In the genomic region with DNA sequence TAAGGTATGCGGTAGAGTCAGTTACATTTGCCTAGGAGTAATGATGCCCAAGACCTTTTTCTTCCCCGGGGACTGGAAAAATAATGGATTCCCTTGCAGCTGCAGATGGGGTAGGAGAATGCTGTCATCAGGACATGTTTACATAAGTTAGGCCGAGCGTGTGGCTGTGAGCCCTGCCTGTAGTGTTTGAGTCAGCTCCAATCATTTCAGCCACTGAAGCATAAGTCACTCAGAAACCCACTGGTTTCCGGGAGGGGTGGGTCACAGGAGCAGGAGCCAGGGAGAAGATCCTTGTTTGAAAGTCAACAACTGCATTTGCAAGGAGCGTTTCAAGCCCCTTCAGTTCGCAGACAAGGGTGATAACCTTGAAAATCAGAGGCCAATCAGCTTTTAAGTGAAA, we compare ENCODE assay signal across 21 cellular contexts.
A peak's percentile ranks its signal among the peaks of the same experiment; 100 is the strongest.
DNase-seq lines count a peak whose midpoint lies in the region; ATAC-seq and TF ChIP-seq lines count a peak whose summit lies in the region.
"Had no signal": no experiment of that assay in that cellular context is flagged by ENCODE, and none has a peak within 500 bp of the region (broad histone marks: within the 10 kb centered on the region; RNA-seq: fewer than 3 reads in every experiment).

No MANE protein-coding gene starts in this region.

- peak in 2 of 3 experiments; percentile 16 to 57 for DNase-seq in NCI-H1417 (lab: John Stamatoyannopoulos, UW)
- DNase-seq in NCI-H1417 treated with DMSO at 0.1 percent for 48 hours (lab: John Stamatoyannopoulos, UW), result no peak
- peak; percentile 63 for DNase-seq in RWPE2 (ENCODE audit: low spot score)
- DNase-seq in fibroblast of peridontal ligament (ENCODE audit: extremely low read depth), result peak; percentile 8
- peak; percentile 24 for DNase-seq in retinal pigment epithelial cell (ENCODE audit: low read depth)
- no peak for DNase-seq in stimulated activated naive B cell treated with anti-CD40 and anti-IgM and Interleukin-4, amounts not matched to agents 10 μg/mL and 1 μg/mL and 100 μg/mL, for 72 hours
- DNase-seq in activated CD4-positive, alpha-beta T cell treated with anti-CD3 and anti-CD28 coated beads for 1 hour, result no peak
- no peak for DNase-seq in chondrocyte (ENCODE audit: low spot score)
- DNase-seq: amniotic stem cell; colonic mucosa; H9; hippocampal formation; left colon; NCI-H1092 treated with DMSO at 0.1 percent for 48 hours; posterior cingulate gyrus; spleen; stimulated activated naive CD4-positive, alpha-beta T cell; upper lobe of right lung had no signal

- no peak overlapping the region for H3K4me3 Mint-ChIP-seq in stimulated activated naive B cell treated with anti-CD40 and anti-IgM and Interleukin-4, amounts not matched to agents 10 μg/mL and 1 μg/mL and 100 μg/mL, for 72 hours
- H3K4me3 Mint-ChIP-seq in chondrocyte (ENCODE audit: unreplicated experiment), result no peak overlapping the region
- H3K4me3 Mint-ChIP-seq: H9, IgD-negative memory B cell, WTC11 had no signal

- no peaks in the 10 kb centered on the region for H3K27me3 ChIP-seq in RWPE2 (ENCODE audit: insufficient read depth, poor library complexity, severe bottlenecking)
- H3K27me3 ChIP-seq: colonic mucosa, spleen, upper lobe of right lung had no signal

- no peaks in the 10 kb centered on the region for H3K36me3 Mint-ChIP-seq in stimulated activated naive B cell treated with anti-CD40 and anti-IgM and Interleukin-4, amounts not matched to agents 10 μg/mL and 1 μg/mL and 100 μg/mL, for 72 hours
- H3K36me3 Mint-ChIP-seq in chondrocyte (ENCODE audit: low read depth), result peaks cover 1% of the 10 kb centered on the region
- H3K36me3 Mint-ChIP-seq: IgD-negative memory B cell had no signal

- H3K4me3 ChIP-seq in RWPE2 (ENCODE audit: severe bottlenecking), result no peak overlapping the region
- no peak overlapping the region for H3K4me3 ChIP-seq in retinal pigment epithelial cell (ENCODE audit: low read length)
- H3K4me3 ChIP-seq: colonic mucosa, spleen, upper lobe of right lung had no signal

- H3K4me1 Mint-ChIP-seq in stimulated activated naive B cell treated with anti-CD40 and anti-IgM and Interleukin-4, amounts not matched to agents 10 μg/mL and 1 μg/mL and 100 μg/mL, for 72 hours, result no peaks in the 10 kb centered on the region
- peaks cover 22% of the 10 kb centered on the region for H3K4me1 Mint-ChIP-seq in chondrocyte (ENCODE audit: low read depth)
- H3K4me1 Mint-ChIP-seq: IgD-negative memory B cell had no signal

- peak; percentile 33 for ATAC-seq in RWPE2 (ENCODE audit: low read depth)
- no peak for ATAC-seq in stimulated activated naive B cell treated with anti-CD40 and anti-IgM and Interleukin-4, amounts not matched to agents 10 μg/mL and 1 μg/mL and 100 μg/mL, for 72 hours (replicated peaks)
- ATAC-seq: esophagus mucosa, left colon, upper lobe of right lung, WTC11 had no signal

- peak overlapping the region; percentile 95 for H3K27ac ChIP-seq in RWPE2 (ENCODE audit: poor library complexity, severe bottlenecking)
- H3K27ac ChIP-seq: colonic mucosa, spleen, upper lobe of right lung had no signal

- no peaks in the 10 kb centered on the region for H3K36me3 ChIP-seq in RWPE2 (ENCODE audit: low read depth)
- H3K36me3 ChIP-seq: colonic mucosa, spleen, upper lobe of right lung had no signal

- H3K9me3 Mint-ChIP-seq in stimulated activated naive B cell treated with anti-CD40 and anti-IgM and Interleukin-4, amounts not matched to agents 10 μg/mL and 1 μg/mL and 100 μg/mL, for 72 hours, result peaks cover 0 to 4% of the 10 kb centered on the region in 2 donors
- peaks cover 13% of the 10 kb centered on the region for H3K9me3 Mint-ChIP-seq in chondrocyte (ENCODE audit: low read depth)

- peaks cover 42% of the 10 kb centered on the region for H3K4me1 ChIP-seq in RWPE2 (ENCODE audit: insufficient read depth, poor library complexity, severe bottlenecking)
- H3K4me1 ChIP-seq: colonic mucosa, spleen, upper lobe of right lung had no signal

- TF ChIP-seq CTCF in RWPE2 (IDR thresholded peaks at IDR 0.05; ENCODE audit: poor library complexity, severe bottlenecking) (no peak), retinal pigment epithelial cell (conservative IDR thresholded peaks at IDR 0.05; ENCODE audit: low read depth, low read length) (no peak), chondrocyte (IDR thresholded peaks at IDR 0.05) (no peak)

- H3K27me3 Mint-ChIP-seq in stimulated activated naive B cell treated with anti-CD40 and anti-IgM and Interleukin-4, amounts not matched to agents 10 μg/mL and 1 μg/mL and 100 μg/mL, for 72 hours, result no peaks in the 10 kb centered on the region
- no peaks in the 10 kb centered on the region for H3K27me3 Mint-ChIP-seq in chondrocyte (ENCODE audit: low read depth)
- H3K27me3 Mint-ChIP-seq: IgD-negative memory B cell had no signal

- H3K27ac Mint-ChIP-seq in stimulated activated naive B cell treated with anti-CD40 and anti-IgM and Interleukin-4, amounts not matched to agents 10 μg/mL and 1 μg/mL and 100 μg/mL, for 72 hours, result no peak overlapping the region
- no peak overlapping the region for H3K27ac Mint-ChIP-seq in chondrocyte (ENCODE audit: unreplicated experiment)
- H3K27ac Mint-ChIP-seq: H9, IgD-negative memory B cell, WTC11 had no signal

- H3K9me3 ChIP-seq in RWPE2 (ENCODE audit: severe bottlenecking), result no peaks in the 10 kb centered on the region
- H3K9me3 ChIP-seq: colonic mucosa had no signal

Comparison
In these comparisons a context has a peak if more than half of its experiments do, and no peak if none do; other contexts are left out.
1. DNase-seq: peak in NCI-H1417 (2 of 3), RWPE2 (single experiment), fibroblast of peridontal ligament (single experiment) and retinal pigment epithelial cell (single experiment); none in NCI-H1417 treated with DMSO at 0.1 percent for 48 hours (single experiment), stimulated activated naive B cell treated with anti-CD40 and anti-IgM and Interleukin-4, amounts not matched to agents 10 μg/mL and 1 μg/mL and 100 μg/mL, for 72 hours (single experiment), activated CD4-positive, alpha-beta T cell treated with anti-CD3 and anti-CD28 coated beads for 1 hour (single experiment) and chondrocyte (single experiment).